ENCODE assay signal across 10 cellular contexts in genomic region chr2:37647941-37648315, GRCh38. TPM values are rescaled to one million over a fixed set of nuclear protein-coding genes. Genes with fewer than 3 reads are reported as not detected.
DNase-seq lines count a peak whose midpoint lies in the region; ATAC-seq and TF ChIP-seq lines count a peak whose summit lies in the region.
"Had no signal": no experiment of that assay in that cellular context is flagged by ENCODE, and none has a peak within 500 bp of the region (broad histone marks: within the 10 kb centered on the region; RNA-seq: fewer than 3 reads in every experiment).

No MANE protein-coding gene starts in this region.

- DNase-seq in right atrium auricular region (ENCODE audit: low spot score) (no peak), Right ventricle myocardium superior (no peak), chondrocyte (ENCODE audit: low spot score) (no peak), vagina (ENCODE audit: extremely low spot score in 2 of 2) (no peak), NCI-H2029 (lab: John Stamatoyannopoulos, UW) (no peak), hepatocyte (ENCODE audit: low spot score) (no peak)
- no peak for DNase-seq in natural killer cell treated with Interleukin-12 subunit alpha and Interleukin-12 subunit beta and Interleukin-15 and Interleukin-18, amount 100 ng/mL, for 72 hours (ENCODE audit: low spot score)
- DNase-seq in stimulated activated CD8-positive, alpha-beta memory T cell treated with anti-CD3 and anti-CD28 coated beads, Interleukin-4, amount 100 ng/mL, for 48 hours = no peak
- DNase-seq: NCI-H1105, T1000 had no signal

- no peak overlapping the region for H3K4me2 ChIP-seq in hepatocyte

- H3K9me3 ChIP-seq in right atrium auricular region = no peaks in the 10 kb centered on the region
- H3K9me3 ChIP-seq in vagina = no peaks in the 10 kb centered on the region
- H3K9me3 ChIP-seq in hepatocyte (ENCODE audit: low read depth) = no peaks in the 10 kb centered on the region

- peaks cover 48% of the 10 kb centered on the region for H3K36me3 ChIP-seq in right atrium auricular region
- peaks cover 0 to 10% of the 10 kb centered on the region in 2 donors for H3K36me3 ChIP-seq in vagina
- no peaks in the 10 kb centered on the region for H3K36me3 ChIP-seq in hepatocyte (replicated peaks; ENCODE audit: insufficient read depth, low read depth)

- peaks cover 12% of the 10 kb centered on the region for H4K20me1 ChIP-seq in hepatocyte (ENCODE audit: insufficient read depth, poor library complexity, severe bottlenecking)

- H3K9me2 ChIP-seq in hepatocyte (replicated peaks; ENCODE audit: insufficient read depth) = no peaks in the 10 kb centered on the region

- no peaks in the 10 kb centered on the region for H3K27me3 Mint-ChIP-seq in chondrocyte (ENCODE audit: low read depth)
- no peaks in the 10 kb centered on the region for H3K27me3 Mint-ChIP-seq in natural killer cell treated with Interleukin-12 subunit alpha and Interleukin-12 subunit beta and Interleukin-15 and Interleukin-18, amount 100 ng/mL, for 72 hours

- no peak overlapping the region for H2AFZ ChIP-seq in hepatocyte

- H3K4me3 ChIP-seq in right atrium auricular region (no peak overlapping the region), vagina (no peak overlapping the region), hepatocyte (no peak overlapping the region)

- peaks cover 65% of the 10 kb centered on the region for H3K4me1 Mint-ChIP-seq in chondrocyte (ENCODE audit: low read depth)
- H3K4me1 Mint-ChIP-seq in natural killer cell treated with Interleukin-12 subunit alpha and Interleukin-12 subunit beta and Interleukin-15 and Interleukin-18, amount 100 ng/mL, for 72 hours (ENCODE audit: low read depth in 2 of 2) = peaks cover 71 to 95% of the 10 kb centered on the region in 2 donors

- no peak for ATAC-seq in Right ventricle myocardium superior (ENCODE audit: poor library complexity)
- peak; percentile 10 to 12 for ATAC-seq in natural killer cell treated with Interleukin-12 subunit alpha and Interleukin-12 subunit beta and Interleukin-15 and Interleukin-18, amount 100 ng/mL, for 72 hours

- H3K4me3 Mint-ChIP-seq in chondrocyte (ENCODE audit: unreplicated experiment) = no peak overlapping the region
- peak overlapping the region; percentile 89 for H3K4me3 Mint-ChIP-seq in natural killer cell treated with Interleukin-12 subunit alpha and Interleukin-12 subunit beta and Interleukin-15 and Interleukin-18, amount 100 ng/mL, for 72 hours

- intact Hi-C loops in Right ventricle myocardium superior (cut with DNase I) (no loop called here), vagina (cut with DNase I) (no loop called here)

- H3K36me3 Mint-ChIP-seq in chondrocyte (ENCODE audit: low read depth) = peaks cover 40% of the 10 kb centered on the region
- H3K36me3 Mint-ChIP-seq in natural killer cell treated with Interleukin-12 subunit alpha and Interleukin-12 subunit beta and Interleukin-15 and Interleukin-18, amount 100 ng/mL, for 72 hours = peaks cover 39% of the 10 kb centered on the region

- peaks cover 54% of the 10 kb centered on the region for H3K79me2 ChIP-seq in hepatocyte

- WGBS in hepatocyte (ENCODE audit: low lambda C conversion rate, missing lambda C conversion rate) = 79% methylated on average over 2 of the region's 2 CpGs

- H3K9me3 Mint-ChIP-seq in chondrocyte (ENCODE audit: low read depth) = no peaks in the 10 kb centered on the region
- H3K9me3 Mint-ChIP-seq in natural killer cell treated with Interleukin-12 subunit alpha and Interleukin-12 subunit beta and Interleukin-15 and Interleukin-18, amount 100 ng/mL, for 72 hours = peaks cover 3% of the 10 kb centered on the region

- H3K4me1 ChIP-seq in right atrium auricular region (peaks cover 0 to 88% of the 10 kb centered on the region in 2 donors), vagina (peaks cover 38% of the 10 kb centered on the region), hepatocyte (ENCODE audit: insufficient read depth) (peaks cover 4% of the 10 kb centered on the region)

- TF ChIP-seq POLR2A in vagina (IDR thresholded peaks at IDR 0.05) = no peak

- H3K27ac ChIP-seq in right atrium auricular region (peak overlapping the region; percentile 83 to 93), vagina (peak overlapping the region; percentile 40), hepatocyte (no peak overlapping the region)

- no peak for TF ChIP-seq CTCF in right atrium auricular region (IDR thresholded peaks at IDR 0.05)
- TF ChIP-seq CTCF in chondrocyte (IDR thresholded peaks at IDR 0.05) = no peak
- no peak for TF ChIP-seq CTCF in vagina (IDR thresholded peaks at IDR 0.05)
- no peak for TF ChIP-seq CTCF in hepatocyte (IDR thresholded peaks at IDR 0.05; ENCODE audit: poor library complexity)

- H3K27ac Mint-ChIP-seq in chondrocyte (ENCODE audit: unreplicated experiment) = peak overlapping the region; percentile 61
- H3K27ac Mint-ChIP-seq in natural killer cell treated with Interleukin-12 subunit alpha and Interleukin-12 subunit beta and Interleukin-15 and Interleukin-18, amount 100 ng/mL, for 72 hours = peak overlapping the region; percentile 94 to 95

- no peaks in the 10 kb centered on the region for H3K27me3 ChIP-seq in right atrium auricular region
- no peaks in the 10 kb centered on the region for H3K27me3 ChIP-seq in vagina
- H3K27me3 ChIP-seq in hepatocyte = no peaks in the 10 kb centered on the region

RNA-seq across cellular contexts. Expression of gene CDC42EP3, which starts 23.5 kb away (rescaled TPM):
- total RNA-seq in right atrium auricular region (100 to 1,000 TPM in 1 of 2 donors, 10 to 100 TPM in 1; 38.5 to 105 TPM), Right ventricle myocardium superior (75.3 TPM), chondrocyte (60.3 to 97.8 TPM (median 91.2 TPM) in 3 replicates), vagina (44.4 TPM), hepatocyte (19.3 and 26.4 TPM in 2 replicates)
- total RNA-seq in natural killer cell treated with Interleukin-12 subunit alpha and Interleukin-12 subunit beta and Interleukin-15 and Interleukin-18, amount 100 ng/mL, for 72 hours = 10 to 100 TPM; 36.0 to 40.1 TPM
- polyA plus RNA-seq in hepatocyte = 31.7 and 33.0 TPM in 2 replicates
